1 cellular context compared by ENCODE assay signal in genomic region chr6:32853541-32854375, GRCh38.
TF ChIP-seq lines count a peak whose summit lies in the region.

Gene PSMB9 (plus strand): TSS chr6:32854192. CDS start chr6:32854230, 38 bp downstream.
A gene with protein sequence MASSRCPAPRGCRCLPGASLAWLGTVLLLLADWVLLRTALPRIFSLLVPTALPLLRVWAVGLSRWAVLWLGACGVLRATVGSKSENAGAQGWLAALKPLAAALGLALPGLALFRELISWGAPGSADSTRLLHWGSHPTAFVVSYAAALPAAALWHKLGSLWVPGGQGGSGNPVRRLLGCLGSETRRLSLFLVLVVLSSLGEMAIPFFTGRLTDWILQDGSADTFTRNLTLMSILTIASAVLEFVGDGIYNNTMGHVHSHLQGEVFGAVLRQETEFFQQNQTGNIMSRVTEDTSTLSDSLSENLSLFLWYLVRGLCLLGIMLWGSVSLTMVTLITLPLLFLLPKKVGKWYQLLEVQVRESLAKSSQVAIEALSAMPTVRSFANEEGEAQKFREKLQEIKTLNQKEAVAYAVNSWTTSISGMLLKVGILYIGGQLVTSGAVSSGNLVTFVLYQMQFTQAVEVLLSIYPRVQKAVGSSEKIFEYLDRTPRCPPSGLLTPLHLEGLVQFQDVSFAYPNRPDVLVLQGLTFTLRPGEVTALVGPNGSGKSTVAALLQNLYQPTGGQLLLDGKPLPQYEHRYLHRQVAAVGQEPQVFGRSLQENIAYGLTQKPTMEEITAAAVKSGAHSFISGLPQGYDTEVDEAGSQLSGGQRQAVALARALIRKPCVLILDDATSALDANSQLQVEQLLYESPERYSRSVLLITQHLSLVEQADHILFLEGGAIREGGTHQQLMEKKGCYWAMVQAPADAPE (minus strand): TSS chr6:32853704. CDS start chr6:32853636, 68 bp downstream.

TF ChIP-seq in HCT116, 20 proteins besides CTCF, POLR2A, EP300 and RAD21 (continued from another document):
- TF ChIP-seq, protein P1, sequence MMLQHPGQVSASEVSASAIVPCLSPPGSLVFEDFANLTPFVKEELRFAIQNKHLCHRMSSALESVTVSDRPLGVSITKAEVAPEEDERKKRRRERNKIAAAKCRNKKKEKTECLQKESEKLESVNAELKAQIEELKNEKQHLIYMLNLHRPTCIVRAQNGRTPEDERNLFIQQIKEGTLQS (IDR thresholded peaks at IDR 0.05): no peak
- TF ChIP-seq EZH2 (IDR thresholded peaks at IDR 0.05) (no peak), SP1 (IDR thresholded peaks at IDR 0.05; ENCODE audit: low read depth) (peak; percentile 44), REST (IDR thresholded peaks at IDR 0.05; ENCODE audit: low read depth) (no peak; the same call in 1 of the 2 replicates)
TF ChIP-seq in HCT116: peak in this region for 8.
